8 cellular contexts compared by ENCODE assay signal in genomic region chr7:138466069-138466756, GRCh38. TPM values are rescaled to one million over a fixed set of nuclear protein-coding genes. Genes with fewer than 3 reads are reported as not detected.
A peak's percentile ranks its signal among the peaks of the same experiment; 100 is the strongest.
DNase-seq lines count a peak whose midpoint lies in the region; ATAC-seq, FAIRE-seq and TF ChIP-seq lines count a peak whose summit lies in the region.
"Not testable (repeated sequence)": the region's sequence is repeated elsewhere in the genome, so short reads cannot be mapped to it uniquely, and the experiment has no call there.

No MANE protein-coding gene starts in this region.

- H3K9ac ChIP-seq in GM12878 (ENCODE audit: control insufficient read depth, insufficient read depth, low read length) = not testable (repeated sequence)

- POLR2A ChIA-PET in GM12878 (lab: Charles Lee) = interaction anchor here (0.7 to 4.1 kb wide), 6 partner anchors 10 to 474 kb away, joined by 3 to 31 read pairs (median 6); no protein-coding TSS in a partner anchor

- peaks cover 82% of the 10 kb centered on the region for H3K79me2 ChIP-seq in GM12878 (ENCODE audit: control insufficient read depth, insufficient read depth, low read length)

- not testable (repeated sequence) for H3K36me3 ChIP-seq in GM12878 (ENCODE audit: control insufficient read depth in 2 of 2, insufficient read depth in 2 of 2, low read length in 1 of 2)

- SMC1A ChIA-PET in GM12878 (lab: Charles Lee; ENCODE audit: uncharacterized antibody, unreplicated experiment) = interaction anchor here (0.7 to 7.3 kb wide), 13 partner anchors 9 to 662 kb away, joined by 3 to 67 read pairs (median 3); no protein-coding TSS in a partner anchor

- H4K20me1 ChIP-seq in GM12878 (ENCODE audit: control insufficient read depth, insufficient read depth) = not testable (repeated sequence)

- H3K4me1 Mint-ChIP-seq in natural killer cell = peaks cover 38 to 40% of the 10 kb centered on the region in 2 donors

- not testable (repeated sequence) for H3K4me3 Mint-ChIP-seq in natural killer cell

- BruUV-seq in GM12878 (replicated peaks; lab: Mats Ljungman, UMichigan) = not testable (repeated sequence)

- not testable (repeated sequence) for H3K27me3 ChIP-seq in GM12878 (replicated peaks in 1 of 2; ENCODE audit: control insufficient read depth in 2 of 2, insufficient read depth in 2 of 2, low read length in 1 of 2)

- peak overlapping the region; percentile 69 to 75 for H3K27ac Mint-ChIP-seq in natural killer cell

- H3K27ac ChIP-seq in GM12878 (ENCODE audit: control insufficient read depth, insufficient read depth) = not testable (repeated sequence)

- CTCF ChIA-PET in GM12878 (lab: Yijun Ruan, JAX) = interaction anchor here (0.5 to 0.9 kb wide), 5 partner anchors 14 to 563 kb away, joined by 3 read pairs; no protein-coding TSS in a partner anchor

- RAD21 ChIA-PET in GM12878 (lab: Charles Lee; ENCODE audit: unreplicated experiment) = interaction anchor here (0.6 to 3.2 kb wide), 10 partner anchors 12 to 304 kb away, joined by 3 to 17 read pairs (median 5); no protein-coding TSS in a partner anchor

- not testable (repeated sequence) for H3K4me1 ChIP-seq in GM12878 (ENCODE audit: control insufficient read depth, insufficient read depth, low read length)

- H3K4me3 ChIP-seq in GM12878 = peak overlapping the region; percentile 37; the same call in 1 of the 2 replicates

- TF ChIP-seq EP300 in GM12878 (IDR thresholded peaks at IDR 0.05; ENCODE audit: borderline replicate concordance in 1 of 2, control insufficient read depth in 1 of 2, low read depth in 2 of 2, low read length in 2 of 2) = not testable (repeated sequence)

- TF ChIP-seq POLR2A in GM18505 (IDR thresholded peaks at IDR 0.05; ENCODE audit: borderline replicate concordance, extremely low read depth, insufficient read depth, insufficient read length); GM12878 (IDR thresholded peaks at IDR 0.05; ENCODE audit: low read depth, low read length): not testable (repeated sequence)

- ATAC-seq in GM18505 (IDR thresholded peaks at IDR 0.05; ENCODE audit: unreplicated experiment) (peak; percentile 54), GM19351 (IDR thresholded peaks at IDR 0.05; ENCODE audit: unreplicated experiment) (peak; percentile 72), GM21528 (IDR thresholded peaks at IDR 0.05; ENCODE audit: low FRiP score, unreplicated experiment) (peak; percentile 54), HG02759 (IDR thresholded peaks at IDR 0.05; ENCODE audit: unreplicated experiment) (peak; percentile 64), HG03095 (IDR thresholded peaks at IDR 0.05; ENCODE audit: unreplicated experiment) (peak; percentile 44), HG03558 (IDR thresholded peaks at IDR 0.05; ENCODE audit: extremely low read depth, unreplicated experiment) (peak; percentile 68), GM12878 (peak; percentile 82), natural killer cell (peak in 2 of 3 donors; percentile 47 to 64)

- not testable (repeated sequence) for FAIRE-seq in GM12878 (lab: Jason Lieb, UNC)

- peak overlapping the region; percentile 21; the same call in 1 of the 2 replicates for H3K4me2 ChIP-seq in GM12878 (ENCODE audit: control insufficient read depth, insufficient read depth)

- H3K9me3 ChIP-seq in GM12878 (replicated peaks; ENCODE audit: control insufficient read depth, insufficient read depth, low read length) = not testable (repeated sequence)

- not testable (repeated sequence) for H2AFZ ChIP-seq in GM12878 (ENCODE audit: control insufficient read depth, low read depth, low read length)

- 98% methylated on average over 10 of the region's 11 CpGs for WGBS in GM12878 (ENCODE audit: insufficient coverage, insufficient replicate concordance, low lambda C conversion rate, missing lambda C conversion rate)

- not testable (repeated sequence) for DNase-seq in GM12878 (ENCODE audit: low read depth, low spot score); natural killer cell

- intact Hi-C loops in GM12878 (cut with micrococcal nuclease; ENCODE audit: unreplicated experiment) = loop anchor here (10.0 kb wide), 1 partner anchor 561 kb away; no protein-coding TSS in a partner anchor
- intact Hi-C loops in natural killer cell (cut with micrococcal nuclease) = not testable (repeated sequence)

- not testable (repeated sequence) for TF ChIP-seq RAD21 in GM12878 (IDR thresholded peaks at IDR 0.05; ENCODE audit: insufficient read depth, low read depth, low read length)

- not testable (repeated sequence) for H3K27me3 Mint-ChIP-seq in natural killer cell (ENCODE audit: low read depth in 2 of 2)

- H3K36me3 Mint-ChIP-seq in natural killer cell = not testable (repeated sequence)

- in situ Hi-C loops in GM12878 (cut with MboI) = not testable (repeated sequence)

- not testable (repeated sequence) for TF ChIP-seq CTCF in GM12878 (IDR thresholded peaks at IDR 0.05 in 2 of 3, conservative IDR thresholded peaks at IDR 0.05 in 1 of 3; ENCODE audit: control insufficient read depth in 2 of 3, extremely low read depth in 1 of 3, insufficient read depth in 1 of 3, low read depth in 3 of 3, low read length in 3 of 3); natural killer cell (IDR thresholded peaks at IDR 0.05)

- not testable (repeated sequence) for H3K9me3 Mint-ChIP-seq in natural killer cell

TF ChIP-seq in GM12878, 131 proteins besides CTCF, POLR2A, EP300 and RAD21 (continues in another document):
- peak; percentile 77; the same call in 1 of the 2 replicates for TF ChIP-seq MLLT1 (IDR thresholded peaks at IDR 0.05)
- peak; percentile 59; the same call in 1 of the 2 replicates for TF ChIP-seq ZNF24 (IDR thresholded peaks at IDR 0.05)
- TF ChIP-seq BHLHE40 (IDR thresholded peaks at IDR 0.05; ENCODE audit: borderline replicate concordance in 1 of 2, low read depth in 2 of 2, low read length in 1 of 2) = peak; percentile 51 to 89; a peak in 3 of 4 replicates
- peak; percentile 32 to 69; a peak in 3 of 4 replicates for TF ChIP-seq IKZF2 (IDR thresholded peaks at IDR 0.05)
- TF ChIP-seq NBN (IDR thresholded peaks at IDR 0.05) = peak; percentile 93
- peak; percentile 89 for TF ChIP-seq NR2F1 (conservative IDR thresholded peaks at IDR 0.05)
- TF ChIP-seq ZBTB33 (IDR thresholded peaks at IDR 0.05) = peak; percentile 91; the same call in 1 of the 2 replicates
- peak; percentile 90 for TF ChIP-seq PKNOX1 (IDR thresholded peaks at IDR 0.05)
- peak; percentile 88; the same call in 1 of the 2 replicates for TF ChIP-seq ZNF217 (IDR thresholded peaks at IDR 0.05)
- 0 out of 2 replicates have a peak, but pooled peaks have one; percentile 43 for TF ChIP-seq HDGF (IDR thresholded peaks at IDR 0.05)

RNA-seq across cellular contexts. Expression of gene TRIM24, which starts 6.2 kb away (rescaled TPM):
- total RNA-seq in GM12878 (2013; cell fraction: nucleolus; rRNA removed) = 32.0 and 35.8 TPM in 2 replicates
- total RNA-seq in GM12878 (2014; rRNA removed) (13.6 and 14.3 TPM in 2 replicates), GM12878 (2014; rRNA removed; fragmentation: Illumina TruSeq; extraction: Trizol) (12.0 and 13.6 TPM in 2 replicates), GM12878 (2021) (17.1 and 17.8 TPM in 2 replicates), natural killer cell (10 to 100 TPM; 15.2 to 19.1 (median 18.9) TPM)
- polyA plus RNA-seq in GM12878 (2011; ENCODE audit: low read depth) = 4.5 TPM
- polyA plus RNA-seq in GM12878 (2011; rRNA removed) (23.5 and 24.1 TPM in 2 replicates), GM12878 (2014; fragmentation: Illumina TruSeq; extraction: Trizol) (19.7 and 24.5 TPM in 2 replicates), GM12878 (2014; fragmentation: Nextera tagmentation; extraction: Ambion mirVana) (1 to 10 TPM; 4.6 to 5.4 TPM), GM12878 (2014; rRNA removed) (9.7 and 11.3 TPM in 2 replicates), GM12878 (2016; fragmentation: Nextera tagmentation; extraction: Ambion mirVana) (10 to 100 TPM; 11.2 to 15.5 TPM)
- 10.5 and 11.1 TPM in 2 replicates for polyA plus RNA-seq in GM12878 (2011; cell fraction: cytosol; rRNA removed)
- polyA plus RNA-seq in GM12878 (2011; cell fraction: nucleus; rRNA removed) = 15.9 and 16.1 TPM in 2 replicates
- polyA plus RNA-seq in GM12878 (2012) = 6.6 and 8.4 TPM in 2 replicates
- 23.6 and 43.4 TPM in 2 replicates for polyA minus RNA-seq in GM12878 (2011; rRNA and poly(A)+ RNA removed)
- 9.9 and 14.9 TPM in 2 replicates for polyA minus RNA-seq in GM12878 (2011; cell fraction: cytosol; rRNA and poly(A)+ RNA removed)
- 16.7 and 30.4 TPM in 2 replicates for polyA minus RNA-seq in GM12878 (2011; cell fraction: nucleus; rRNA and poly(A)+ RNA removed)
